Comparison of ENCODE assay signal across 8 cellular contexts in the genomic region with DNA sequence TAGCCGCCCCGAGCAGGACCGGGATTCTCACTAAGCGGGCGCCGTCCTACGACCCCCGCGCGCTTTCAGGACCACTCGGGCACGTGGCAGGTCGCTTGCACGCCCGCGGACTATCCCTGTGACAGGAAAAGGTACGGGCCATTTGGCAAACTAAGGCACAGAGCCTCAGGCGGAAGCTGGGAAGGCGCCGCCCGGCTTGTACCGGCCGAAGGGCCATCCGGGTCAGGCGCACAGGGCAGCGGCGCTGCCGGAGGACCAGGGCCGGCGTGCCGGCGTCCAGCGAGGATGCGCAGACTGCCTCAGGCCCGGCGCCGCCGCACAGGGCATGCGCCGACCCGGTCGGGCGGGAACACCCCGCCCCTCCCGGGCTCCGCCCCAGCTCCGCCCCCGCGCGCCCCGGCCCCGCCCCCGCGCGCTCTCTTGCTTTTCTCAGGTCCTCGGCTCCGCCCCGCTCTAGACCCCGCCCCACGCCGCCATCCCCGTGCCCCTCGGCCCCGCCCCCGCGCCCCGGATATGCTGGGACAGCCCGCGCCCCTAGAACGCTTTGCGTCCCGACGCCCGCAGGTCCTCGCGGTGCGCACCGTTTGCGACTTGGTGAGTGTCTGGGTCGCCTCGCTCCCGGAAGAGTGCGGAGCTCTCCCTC. TPM values are rescaled to one million over a fixed set of nuclear protein-coding genes. Genes with fewer than 3 reads are reported as not detected.
A peak's percentile ranks its signal among the peaks of the same experiment; 100 is the strongest.
DNase-seq lines count a peak whose midpoint lies in the region; ATAC-seq and TF ChIP-seq lines count a peak whose summit lies in the region.

A gene (plus strand): TSS at position 539 of the 643 bp plus-strand sequence.

- peaks cover 39% of the 10 kb centered on the region for H3K4me1 Mint-ChIP-seq in Caco-2 (ENCODE audit: low read depth, unreplicated experiment)

- intact Hi-C loops in Caco-2 (cut with micrococcal nuclease; ENCODE audit: unreplicated experiment): loop anchor here (5.0 to 10.0 kb wide), 3 partner anchors 35 to 498 kb away; a partner anchor contains a TSS
- intact Hi-C loops in T-helper 1 cell treated with Interleukin-12 subunit alpha and Interleukin-12 subunit beta and Interleukin-4 antibody, amounts not matched to agents 30 ng/mL and 1 ng/mL, for 36 hours (cut with micrococcal nuclease): loop anchor here (1.0 to 10.0 kb wide), 10 partner anchors 408 to 1405 kb away; a partner anchor contains a TSS
- intact Hi-C loops in right cardiac atrium (cut with DNase I): no loop called here

- no peak for TF ChIP-seq CTCF in Caco-2 (IDR thresholded peaks at IDR 0.05; ENCODE audit: insufficient read depth in 1 of 2, low read depth in 1 of 2, low read length in 1 of 2, severe bottlenecking in 1 of 2, unreplicated experiment in 1 of 2)
- no peak for TF ChIP-seq CTCF in HL-60 (IDR thresholded peaks at IDR 0.05; ENCODE audit: insufficient read depth, low read length)

- WGBS in right cardiac atrium: 2% methylated on average over 83 of the region's 83 CpGs
- WGBS in urinary bladder: 4% methylated on average over 83 of the region's 83 CpGs

- DNase-seq in Caco-2 (peak; percentile 96), HL-60 (ENCODE audit: low read depth in 1 of 2, low spot score in 1 of 2) (peak; percentile 86 to 92), right cardiac atrium (peak; percentile 95 to 99 (median 99)), putamen (ENCODE audit: low spot score) (peak; percentile 91)

- no TSS peak for BruUV-seq in Caco-2 (replicated peaks; lab: Mats Ljungman, UMichigan)

- H3K9me3 Mint-ChIP-seq in Caco-2 (ENCODE audit: unreplicated experiment): peaks cover 10% of the 10 kb centered on the region

- H3K27ac ChIP-seq in HL-60 (replicated peaks) (peak within 1 kb of the TSS; percentile 69), angular gyrus (ENCODE audit: low read depth, low read length) (peak within 1 kb of the TSS; percentile 73), right cardiac atrium (ENCODE audit: low read length) (peak within 1 kb of the TSS; percentile 80), urinary bladder (ENCODE audit: low read depth) (peak within 1 kb of the TSS; percentile 81)

- ATAC-seq in GM19463 (IDR thresholded peaks at IDR 0.05; ENCODE audit: unreplicated experiment) (peak; percentile 94), right cardiac atrium (peak; percentile 98)

- peaks cover 67% of the 10 kb centered on the region for H3K4me1 ChIP-seq in Caco-2
- peaks cover 4% of the 10 kb centered on the region for H3K4me1 ChIP-seq in right cardiac atrium (ENCODE audit: control insufficient read depth, insufficient read depth, low read length)
- H3K4me1 ChIP-seq in urinary bladder (ENCODE audit: insufficient read depth): no peaks in the 10 kb centered on the region

- POLR2A ChIA-PET in Caco-2 (lab: Charles Lee): interaction anchor here (0.6 to 1.0 kb wide), 13 partner anchors 9 to 644 kb away, joined by 3 to 20 read pairs (median 4); a partner anchor contains a TSS

- H3K4me3 Mint-ChIP-seq in Caco-2 (ENCODE audit: unreplicated experiment): peak within 1 kb of the TSS; percentile 82

- H3K9me3 ChIP-seq in Caco-2: no peaks in the 10 kb centered on the region
- H3K9me3 ChIP-seq in right cardiac atrium (ENCODE audit: control insufficient read depth, low read length): no peaks in the 10 kb centered on the region

- peaks cover 39% of the 10 kb centered on the region for H3K36me3 Mint-ChIP-seq in Caco-2 (ENCODE audit: insufficient read depth, unreplicated experiment)

- CTCF ChIA-PET in Caco-2 (lab: Charles Lee): no interaction called here

- H3K27ac Mint-ChIP-seq in Caco-2 (ENCODE audit: unreplicated experiment): peak within 1 kb of the TSS; percentile 70

- no peaks in the 10 kb centered on the region for H3K27me3 ChIP-seq in Caco-2 (replicated peaks; ENCODE audit: control insufficient read depth, insufficient read depth, low read length)
- H3K27me3 ChIP-seq in HL-60 (ENCODE audit: insufficient read depth, poor library complexity, severe bottlenecking): no peaks in the 10 kb centered on the region
- no peaks in the 10 kb centered on the region for H3K27me3 ChIP-seq in right cardiac atrium (ENCODE audit: control insufficient read depth, insufficient read depth)

- H3K36me3 ChIP-seq in Caco-2 (ENCODE audit: control insufficient read depth, insufficient read depth, low read length): no peaks in the 10 kb centered on the region
- no peaks in the 10 kb centered on the region for H3K36me3 ChIP-seq in urinary bladder (ENCODE audit: insufficient read depth)

- no peaks in the 10 kb centered on the region for H3K27me3 Mint-ChIP-seq in Caco-2 (ENCODE audit: insufficient read depth, unreplicated experiment)

- peak within 1 kb of the TSS; percentile 88 for H3K4me3 ChIP-seq in Caco-2 (ENCODE audit: low read depth, low read length)
- H3K4me3 ChIP-seq in HL-60 (replicated peaks; ENCODE audit: insufficient read depth, low read length): peak within 1 kb of the TSS; percentile 83
- peak within 1 kb of the TSS; percentile 87 for H3K4me3 ChIP-seq in right cardiac atrium (ENCODE audit: low read length)
- peak within 1 kb of the TSS; percentile 75 for H3K4me3 ChIP-seq in urinary bladder (ENCODE audit: low read depth, low read length)

RNA-seq across cellular contexts. Expression of the gene that starts here (rescaled TPM):
- 49.3 and 57.0 TPM in 2 replicates for total RNA-seq in Caco-2 (2022)
- 14.9 and 17.1 TPM in 2 replicates for total RNA-seq in T-helper 1 cell treated with Interleukin-12 subunit alpha and Interleukin-12 subunit beta and Interleukin-4 antibody, amounts not matched to agents 30 ng/mL and 1 ng/mL, for 36 hours
- 10 to 100 TPM; 11.3 to 18.2 (median 14.6) TPM for total RNA-seq in right cardiac atrium
- polyA plus RNA-seq in right cardiac atrium: 11.6 TPM
- 28.5 TPM for total RNA-seq in urinary bladder
- polyA plus RNA-seq in urinary bladder: 19.5 TPM

Comparison
In these comparisons a context has a peak if more than half of its experiments do, and no peak if none do; other contexts are left out.
1. Peak in every context shown above with its lines: DNase-seq, ATAC-seq, H3K4me3 ChIP-seq and H3K27ac ChIP-seq.
2. intact Hi-C loops: an anchor here in Caco-2 (5.0 to 10.0 kb wide) and T-helper 1 cell treated with Interleukin-12 subunit alpha and Interleukin-12 subunit beta and Interleukin-4 antibody, amounts not matched to agents 30 ng/mL and 1 ng/mL, for 36 hours (1.0 to 10.0 kb wide); none called in right cardiac atrium.